33 cellular contexts compared by ENCODE assay signal in the genomic region with DNA sequence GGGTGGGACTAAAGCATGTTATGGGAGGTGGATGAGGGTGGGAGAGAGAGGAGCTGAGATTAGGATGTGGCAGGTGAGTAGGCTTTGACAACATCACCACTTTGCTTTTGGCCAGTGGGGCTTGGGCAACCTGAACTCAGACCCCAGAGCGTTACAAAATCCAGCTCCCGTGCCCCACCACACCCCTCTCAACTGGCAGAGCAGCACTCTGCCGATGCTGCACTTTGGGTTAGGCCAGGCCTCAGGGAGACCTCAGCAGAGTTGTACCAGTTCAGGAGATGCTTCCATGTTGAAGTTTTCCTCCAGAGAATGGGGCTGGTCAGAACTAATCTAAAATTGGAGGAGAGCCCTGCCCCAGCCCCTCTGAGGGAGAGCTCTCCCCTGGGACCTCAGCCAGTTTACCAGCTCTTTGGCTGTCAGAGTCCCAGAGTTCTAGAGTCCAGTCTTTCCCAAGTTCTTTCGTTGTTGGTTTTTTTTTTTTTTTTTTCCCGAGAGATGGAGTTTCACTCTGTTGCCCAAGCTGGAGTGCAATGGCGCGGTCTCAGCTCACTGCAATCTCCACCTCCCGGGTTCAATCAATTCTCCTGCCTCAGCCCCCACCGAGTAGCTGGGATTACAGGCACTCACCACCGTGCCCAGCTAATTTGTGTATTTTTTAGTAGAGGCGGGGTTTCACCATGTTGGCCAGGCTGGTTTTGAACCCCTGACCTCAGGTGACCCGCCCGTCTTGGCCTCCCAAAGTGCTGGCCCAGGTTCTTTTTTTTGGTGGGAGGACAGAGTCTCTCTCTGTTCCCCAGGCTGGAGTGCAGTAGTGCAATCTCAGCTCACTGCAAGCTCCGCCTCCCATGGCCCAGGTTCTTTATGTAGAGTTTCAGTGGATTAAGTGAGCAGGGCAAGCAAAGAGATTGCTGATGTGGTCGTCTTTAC. TPM values are rescaled to one million over a fixed set of nuclear protein-coding genes. Genes with fewer than 3 reads are reported as not detected.
DNase-seq lines count a peak whose midpoint lies in the region; ATAC-seq, FAIRE-seq and TF ChIP-seq lines count a peak whose summit lies in the region.
"Had no signal": no experiment of that assay in that cellular context is flagged by ENCODE, and none has a peak within 500 bp of the region (broad histone marks: within the 10 kb centered on the region; RNA-seq: fewer than 3 reads in every experiment).

No MANE protein-coding gene starts in this region.

- peaks cover 10% of the 10 kb centered on the region; the same call in 1 of the 2 replicates for H3K36me3 Mint-ChIP-seq in WTC11

- H3K9me3 Mint-ChIP-seq in WTC11, result no peaks in the 10 kb centered on the region
- H3K9me3 Mint-ChIP-seq: activated CD4-positive, alpha-beta memory T cell treated with anti-CD3 and anti-CD28 coated beads for 36 hours; activated naive CD4-positive, alpha-beta T cell treated with anti-CD3 and anti-CD28 coated beads, Interleukin-2, amount 50 U/mL, for 24 hours; CD4-positive, alpha-beta T cell; immature natural killer cell; memory B cell; T-helper 1 cell treated with Interleukin-12 subunit alpha and Interleukin-12 subunit beta and Interleukin-4 antibody, amounts not matched to agents 30 μg/mL and 1 μg/mL, for 36 hours had no signal

- no peak overlapping the region for H3K14ac ChIP-seq in trophoblast cell (ENCODE audit: low read length)

- H3K4me1 Mint-ChIP-seq in WTC11, result peaks cover 7% of the 10 kb centered on the region; the same call in 1 of the 2 replicates
- H3K4me1 Mint-ChIP-seq: activated naive CD4-positive, alpha-beta T cell treated with anti-CD3 and anti-CD28 coated beads, Interleukin-2, amount 50 U/mL, for 24 hours; immature natural killer cell; memory B cell had no signal

- no peak for FAIRE-seq in GM19239 (lab: Jason Lieb, UNC)
- FAIRE-seq: A549, GM18507, TTC549 had no signal

- H3K9me3 ChIP-seq in right cardiac atrium (ENCODE audit: control insufficient read depth, low read length) (no peaks in the 10 kb centered on the region), gastroesophageal sphincter (no peaks in the 10 kb centered on the region), trophoblast cell (ENCODE audit: insufficient read depth, low read depth, low read length) (no peaks in the 10 kb centered on the region)
- H3K9me3 ChIP-seq: A549, breast epithelium, MG63 had no signal

- TF ChIP-seq POLR2A in gastroesophageal sphincter (IDR thresholded peaks at IDR 0.05), result no peak

- no peak overlapping the region for H2BK5ac ChIP-seq in trophoblast cell (ENCODE audit: low read depth, low read length, poor library complexity)

- POLR2A ChIA-PET in WTC11 (lab: Charles Lee), result interaction anchor here (0.6 kb wide), 1 partner anchor 48 kb away, joined by 4 read pairs; no protein-coding TSS in a partner anchor

- H3K23ac ChIP-seq in trophoblast cell (ENCODE audit: low read length), result no peak overlapping the region

- H3K27me3 Mint-ChIP-seq in WTC11 (ENCODE audit: low read depth), result no peaks in the 10 kb centered on the region
- H3K27me3 Mint-ChIP-seq: activated CD4-positive, alpha-beta memory T cell treated with anti-CD3 and anti-CD28 coated beads for 36 hours; activated naive CD4-positive, alpha-beta T cell treated with anti-CD3 and anti-CD28 coated beads, Interleukin-2, amount 50 U/mL, for 24 hours; CD4-positive, alpha-beta T cell; memory B cell had no signal

- no peak overlapping the region for H2AK5ac ChIP-seq in trophoblast cell (ENCODE audit: low read length)

- no peaks in the 10 kb centered on the region for H3K79me2 ChIP-seq in trophoblast cell (ENCODE audit: control insufficient read depth, insufficient read depth, low read length, poor library complexity)

- no peak overlapping the region for H3K4ac ChIP-seq in trophoblast cell (ENCODE audit: low read depth, low read length)

- H3K4me2 ChIP-seq in trophoblast cell (ENCODE audit: low read length), result no peak overlapping the region
- H3K4me2 ChIP-seq: A549, KMS-11 had no signal

- H3K4me3 Mint-ChIP-seq in WTC11, result no peak overlapping the region
- H3K4me3 Mint-ChIP-seq: activated CD4-positive, alpha-beta memory T cell treated with anti-CD3 and anti-CD28 coated beads for 36 hours; activated naive CD4-positive, alpha-beta T cell treated with anti-CD3 and anti-CD28 coated beads, Interleukin-2, amount 50 U/mL, for 24 hours; CD4-positive, alpha-beta T cell; immature natural killer cell; memory B cell; T-helper 1 cell treated with Interleukin-12 subunit alpha and Interleukin-12 subunit beta and Interleukin-4 antibody, amounts not matched to agents 30 μg/mL and 1 μg/mL, for 36 hours had no signal

- 80% methylated on average over 15 of the region's 15 CpGs for WGBS in right cardiac atrium
- 69 to 91% methylated on average over 8 to 11 of the region's 15 CpGs for WGBS in gastroesophageal sphincter (ENCODE audit: low coverage in 1 of 2), 2 donors
- no CpG with 5 or more reads among the region's 15 CpGs for WGBS in trophoblast cell (ENCODE audit: extremely low coverage, insufficient coverage, insufficient read length)

- no peak overlapping the region for H4K8ac ChIP-seq in trophoblast cell (ENCODE audit: low read depth, low read length)

- H2BK120ac ChIP-seq in trophoblast cell (ENCODE audit: insufficient read depth, low read length, poor library complexity), result no peak overlapping the region

- no peak overlapping the region for H4K12ac ChIP-seq in trophoblast cell (ENCODE audit: low read depth, low read length)

- no peak overlapping the region for H2BK12ac ChIP-seq in trophoblast cell (ENCODE audit: low read length)

- TF ChIP-seq CTCF in gastroesophageal sphincter (IDR thresholded peaks at IDR 0.05) (no peak), WTC11 (IDR thresholded peaks at IDR 0.05) (no peak)

- H3K4me3 ChIP-seq in right cardiac atrium (ENCODE audit: low read length) (no peak overlapping the region), gastroesophageal sphincter (no peak overlapping the region), trophoblast cell (ENCODE audit: low read depth, low read length) (no peak overlapping the region)
- H3K4me3 ChIP-seq: A549, breast epithelium, MG63 had no signal

- H3K9ac ChIP-seq in trophoblast cell (ENCODE audit: low read length), result peak overlapping the region; percentile 32
- H3K9ac ChIP-seq: KMS-11 had no signal

- H3K27ac Mint-ChIP-seq in WTC11, result no peak overlapping the region
- H3K27ac Mint-ChIP-seq: activated CD4-positive, alpha-beta memory T cell treated with anti-CD3 and anti-CD28 coated beads for 36 hours; activated naive CD4-positive, alpha-beta T cell treated with anti-CD3 and anti-CD28 coated beads, Interleukin-2, amount 50 U/mL, for 24 hours; CD4-positive, alpha-beta T cell; immature natural killer cell; memory B cell; T-helper 1 cell treated with Interleukin-12 subunit alpha and Interleukin-12 subunit beta and Interleukin-4 antibody, amounts not matched to agents 30 μg/mL and 1 μg/mL, for 36 hours had no signal

- H3K27ac ChIP-seq in right cardiac atrium (ENCODE audit: low read length) (no peak overlapping the region), gastroesophageal sphincter (peak overlapping the region in 3 of 4 donors; percentile 65 to 81 (median 73)), trophoblast cell (ENCODE audit: low read depth, low read length) (no peak overlapping the region)
- H3K27ac ChIP-seq: A549, breast epithelium, HL-60, KMS-11 had no signal

- TF ChIP-seq EP300 in gastroesophageal sphincter (IDR thresholded peaks at IDR 0.05), result no peak

- ATAC-seq in right cardiac atrium (no peak), left cardiac atrium (no peak), gastroesophageal sphincter (no peak), WTC11 (no peak), HG03432 (IDR thresholded peaks at IDR 0.05; ENCODE audit: unreplicated experiment) (no peak)
- ATAC-seq: A549, PC-3, sciatic nerve, SK-N-SH treated with all-trans-retinoic acid at 6 μM for 48 hours had no signal

- no peak overlapping the region for H4K91ac ChIP-seq in trophoblast cell (ENCODE audit: low read depth, low read length)

- no peak overlapping the region for H2AFZ ChIP-seq in trophoblast cell (ENCODE audit: insufficient read depth, low read length, poor library complexity)

- intact Hi-C loops in right cardiac atrium (cut with DNase I), result no loop called here
- intact Hi-C loops in left cardiac atrium (cut with DNase I), result no loop called here

- H3K27me3 ChIP-seq in right cardiac atrium (ENCODE audit: control insufficient read depth, insufficient read depth) (no peaks in the 10 kb centered on the region), gastroesophageal sphincter (no peaks in the 10 kb centered on the region), trophoblast cell (ENCODE audit: insufficient read depth, low read length) (no peaks in the 10 kb centered on the region)
- H3K27me3 ChIP-seq: breast epithelium, MG63 had no signal

- H3K79me1 ChIP-seq in trophoblast cell (ENCODE audit: low read length), result no peaks in the 10 kb centered on the region

- CTCF ChIA-PET in WTC11 (lab: Charles Lee), result interaction anchor here (0.6 to 2.1 kb wide), 6 partner anchors 10 to 33 kb away, joined by 3 to 6 read pairs (median 4); a partner anchor contains a TSS

- peaks cover 0 to 26% of the 10 kb centered on the region in 2 donors for H3K36me3 ChIP-seq in gastroesophageal sphincter
- peaks cover 6 to 8% of the 10 kb centered on the region in 2 experiments for H3K36me3 ChIP-seq in trophoblast cell (ENCODE audit: control insufficient read depth in 1 of 2, insufficient read depth in 2 of 2, low read length in 2 of 2)
- H3K36me3 ChIP-seq: breast epithelium, MG63 had no signal

- no peak overlapping the region for H3K18ac ChIP-seq in trophoblast cell (ENCODE audit: low read length)

- peak in 2 of 3 donors; percentile 27 to 46 for DNase-seq in right cardiac atrium
- no peak for DNase-seq in left cardiac atrium
- no peak for DNase-seq in trophoblast cell
- no peak for DNase-seq in WTC11 (ENCODE audit: low spot score)
- DNase-seq in GM19239 (ENCODE audit: insufficient read length, low spot score), result no peak
- no peak for DNase-seq in activated T-cell treated with anti-CD3 and anti-CD28 coated beads, Interleukin-2, amount 50 U/mL, for 1 hour
- DNase-seq: activated CD4-positive, alpha-beta memory T cell treated with anti-CD3 and anti-CD28 coated beads for 36 hours; activated CD4-positive, alpha-beta T cell treated with anti-CD3 and anti-CD28 coated beads for 1 hour; amniotic stem cell; CD4-positive, alpha-beta T cell; effector CD4-positive, alpha-beta T cell; H7; hypothalamus; immature natural killer cell; MG63; NCI-H1105; NCI-H1930; NCI-H524 treated with DMSO at 0.1 percent for 48 hours; PC-3; stimulated activated CD4-positive, alpha-beta T cell treated with anti-CD3 and anti-CD28 coated beads, Interleukin-4, amount 100 ng/mL, for 24 hours had no signal

- H3K4me1 ChIP-seq in right cardiac atrium (ENCODE audit: control insufficient read depth, insufficient read depth, low read length) (peaks cover 2% of the 10 kb centered on the region), gastroesophageal sphincter (peaks cover 6 to 57% (median 7%) of the 10 kb centered on the region in 3 donors), trophoblast cell (ENCODE audit: control insufficient read depth in 1 of 2, insufficient read depth in 2 of 2, low read length in 2 of 2) (no peaks in the 10 kb centered on the region)
- H3K4me1 ChIP-seq: A549, breast epithelium had no signal

RNA-seq across cellular contexts. Expression of a gene that starts 17.8 kb away (rescaled TPM):
- total RNA-seq in right cardiac atrium (10 to 100 TPM; 20.5 to 27.4 (median 22.6) TPM), left cardiac atrium (10 to 100 TPM; 15.8 to 22.4 TPM), gastroesophageal sphincter (10 to 100 TPM; 14.4 to 40.9 (median 26.0) TPM), WTC11 (2021) (17.3 to 18.3 TPM (median 17.8 TPM) in 3 replicates)
- 27.4 TPM for polyA plus RNA-seq in right cardiac atrium
- polyA plus RNA-seq in trophoblast cell (2013), result 10.6 and 10.8 TPM in 2 replicates

RNA-seq across cellular contexts. Expression of a gene that starts 18.1 kb away (rescaled TPM):
- total RNA-seq in right cardiac atrium (under 1 TPM; 0.25 to 0.54 (median 0.40) TPM), left cardiac atrium (under 1 TPM; 0.34 to 0.59 TPM), gastroesophageal sphincter (1 to 10 TPM in 2 of 4 donors, under 1 TPM in 2; 0.54 to 2.2 (median 1.2) TPM), WTC11 (2021) (3.8 to 4.5 TPM (median 4.3 TPM) in 3 replicates)
- 0.23 TPM for polyA plus RNA-seq in right cardiac atrium
- polyA plus RNA-seq in trophoblast cell (2013), result 1.7 and 1.9 TPM in 2 replicates

RNA-seq across cellular contexts. Expression of a gene that starts 29.6 kb away (rescaled TPM):
- total RNA-seq in right cardiac atrium (1 to 10 TPM; 4.6 to 5.2 (median 4.8) TPM), left cardiac atrium (1 to 10 TPM; 5.5 to 6.0 TPM), gastroesophageal sphincter (10 to 100 TPM in 3 of 4 donors, 1 to 10 TPM in 1; 4.3 to 33.7 (median 26.8) TPM), WTC11 (2021) (9.3 to 18.9 TPM (median 9.7 TPM) in 3 replicates)
- 1.9 TPM for polyA plus RNA-seq in right cardiac atrium
- polyA plus RNA-seq in trophoblast cell (2013), result 23.9 and 24.2 TPM in 2 replicates

Comparison
In these comparisons a context has a peak if more than half of its experiments do, and no peak if none do; other contexts are left out.
1. DNase-seq: peak in right cardiac atrium (2 of 3); none in left cardiac atrium (single experiment), trophoblast cell (0 of 2), WTC11 (single experiment), GM19239 (single experiment) and activated T-cell treated with anti-CD3 and anti-CD28 coated beads, Interleukin-2, amount 50 U/mL, for 1 hour (single experiment).
2. H3K27ac ChIP-seq: peak in gastroesophageal sphincter (3 of 4); none in right cardiac atrium (single experiment) and trophoblast cell (single experiment).